Comparison of ENCODE assay signal across 20 cellular contexts in the genomic region with DNA sequence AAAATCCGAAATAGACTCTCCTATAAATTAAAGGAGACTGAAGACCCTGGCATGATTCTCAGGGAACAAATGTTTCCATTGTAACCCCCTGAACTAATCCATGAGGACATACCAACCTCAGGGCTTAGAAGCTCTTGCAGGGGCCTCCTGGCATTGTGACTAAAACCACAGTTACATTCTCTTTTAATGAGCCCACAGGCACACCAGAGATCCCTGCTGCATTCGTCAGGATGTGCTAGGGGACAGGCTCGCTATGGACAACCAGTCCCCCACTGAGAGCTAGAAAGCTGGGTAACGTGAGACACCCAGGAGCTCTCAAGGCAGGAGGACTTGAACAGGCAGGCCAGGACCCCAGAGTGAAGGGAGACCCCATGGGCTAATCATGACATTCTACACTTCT.
DNase-seq lines count a peak whose midpoint lies in the region; ATAC-seq, FAIRE-seq and TF ChIP-seq lines count a peak whose summit lies in the region.
"Had no signal": no experiment of that assay in that cellular context is flagged by ENCODE, and none has a peak within 500 bp of the region (broad histone marks: within the 10 kb centered on the region; RNA-seq: fewer than 3 reads in every experiment).

No MANE protein-coding gene starts in this region.

- no peaks in the 10 kb centered on the region for H3K9me3 ChIP-seq in endodermal cell (ENCODE audit: control insufficient read depth, low read length)
- H3K9me3 ChIP-seq: BE2C had no signal

- in situ Hi-C loops in SK-MEL-5 (cut with HindIII; ENCODE audit: low pct_unique_long_range_greater_than_20kb, low sequenced_read_pairs), result no loop called here

- H3K4me3 ChIP-seq in endodermal cell (ENCODE audit: low read length) (no peak overlapping the region), lower leg skin (ENCODE audit: low read depth, poor library complexity, severe bottlenecking) (no peak overlapping the region)
- H3K4me3 ChIP-seq: K562, PC-9 had no signal

- H3K27ac Mint-ChIP-seq in chondrocyte (ENCODE audit: unreplicated experiment), result no peak overlapping the region
- no peak overlapping the region for H3K27ac Mint-ChIP-seq in endodermal cell
- H3K27ac Mint-ChIP-seq: CD8-positive, alpha-beta T cell had no signal

- H3K9me3 Mint-ChIP-seq in chondrocyte (ENCODE audit: low read depth), result no peaks in the 10 kb centered on the region
- peaks cover 4% of the 10 kb centered on the region for H3K9me3 Mint-ChIP-seq in endodermal cell
- H3K9me3 Mint-ChIP-seq: CD8-positive, alpha-beta T cell had no signal

- intact Hi-C loops in lower leg skin (cut with DNase I; ENCODE audit: low total_unique reads), result no loop called here

- H3K9ac ChIP-seq in endodermal cell (ENCODE audit: extremely low read depth, low read length, poor library complexity, severe bottlenecking), result no peak overlapping the region

- H3K36me3 ChIP-seq in endodermal cell (ENCODE audit: control insufficient read depth, insufficient read depth, low read length), result no peaks in the 10 kb centered on the region
- H3K36me3 ChIP-seq: BE2C had no signal

- 47 to 75% methylated on average over 3 to 4 of the region's 4 CpGs for WGBS in endodermal cell (ENCODE audit: insufficient coverage in 1 of 2, insufficient read length in 1 of 2), 2 experiments
- WGBS in lower leg skin, 2 donors, result 94 to 95% methylated on average over 4 of the region's 4 CpGs

- peak; percentile 53 for DNase-seq in EL
- peak; percentile 41 for DNase-seq in SK-MEL-5 (ENCODE audit: low read depth, low spot score)
- peak; percentile 6 for DNase-seq in chondrocyte (ENCODE audit: low spot score)
- no peak for DNase-seq in urothelium cell line (ENCODE audit: low spot score)
- DNase-seq in endodermal cell, result no peak
- DNase-seq in lower leg skin (ENCODE audit: low spot score in 2 of 2), result no peak
- DNase-seq: ACHN; BE2C; CD8-positive, alpha-beta T cell; GOT3; NCI-H1105; NCI-H1694 treated with DMSO at 0.1 percent for 48 hours; NCI-H345; NCI-H69; PC-9 had no signal

- H3K27me3 ChIP-seq in endodermal cell (ENCODE audit: control insufficient read depth, insufficient read depth, low read length, poor library complexity, severe bottlenecking), result no peaks in the 10 kb centered on the region
- H3K27me3 ChIP-seq: BE2C had no signal

- no peak for TF ChIP-seq CTCF in chondrocyte (IDR thresholded peaks at IDR 0.05)
- TF ChIP-seq CTCF in endodermal cell (conservative IDR thresholded peaks at IDR 0.05), result no peak
- TF ChIP-seq CTCF in lower leg skin (IDR thresholded peaks at IDR 0.05), result no peak

- peak; percentile 5 for FAIRE-seq in urothelium cell line (lab: Jason Lieb, UNC)
- FAIRE-seq: GM18507, GM19239 had no signal

- H3K36me3 Mint-ChIP-seq in chondrocyte (ENCODE audit: low read depth) (no peaks in the 10 kb centered on the region), endodermal cell (ENCODE audit: low read depth) (no peaks in the 10 kb centered on the region)
- H3K36me3 Mint-ChIP-seq: CD8-positive, alpha-beta T cell had no signal

- H3K4me1 Mint-ChIP-seq in chondrocyte (ENCODE audit: low read depth) (peaks cover 3% of the 10 kb centered on the region), endodermal cell (peaks cover 6% of the 10 kb centered on the region)

- ATAC-seq in GM19463 (IDR thresholded peaks at IDR 0.05; ENCODE audit: unreplicated experiment), result no peak
- ATAC-seq: CD8-positive, alpha-beta T cell; K562 had no signal

- H3K4me1 ChIP-seq in endodermal cell (ENCODE audit: control insufficient read depth, insufficient read depth, low read length), result no peaks in the 10 kb centered on the region

- no peak for TF ChIP-seq POLR2A in lower leg skin (IDR thresholded peaks at IDR 0.05)

- no peak overlapping the region for H3K27ac ChIP-seq in endodermal cell (ENCODE audit: low read depth, low read length)
- H3K27ac ChIP-seq: HL-60, PC-9 had no signal

- H3K27me3 Mint-ChIP-seq in chondrocyte (ENCODE audit: low read depth) (peaks cover 2% of the 10 kb centered on the region), endodermal cell (ENCODE audit: insufficient read depth) (peaks cover 13% of the 10 kb centered on the region)

- H3K4me3 Mint-ChIP-seq in chondrocyte (ENCODE audit: unreplicated experiment) (no peak overlapping the region), endodermal cell (no peak overlapping the region)
- H3K4me3 Mint-ChIP-seq: CD8-positive, alpha-beta T cell had no signal

Comparison
In these comparisons a context has a peak if more than half of its experiments do, and no peak if none do; other contexts are left out.
1. DNase-seq: peak in EL (single experiment), SK-MEL-5 (single experiment) and chondrocyte (single experiment); none in urothelium cell line (single experiment), endodermal cell (single experiment) and lower leg skin (0 of 2).